ENCODE assay signal across 29 cellular contexts in genomic region chr7:151130741-151131157, GRCh38. TPM values are rescaled to one million over a fixed set of nuclear protein-coding genes. Genes with fewer than 3 reads are reported as not detected.
DNase-seq lines count a peak whose midpoint lies in the region; ATAC-seq lines count a peak whose summit lies in the region.
"Had no signal": no experiment of that assay in that cellular context is flagged by ENCODE, and none has a peak within 500 bp of the region (broad histone marks: within the 10 kb centered on the region; RNA-seq: fewer than 3 reads in every experiment).

No MANE protein-coding gene starts in this region.

- H3K79me1 ChIP-seq in neuronal stem cell (ENCODE audit: low read depth, low read length), result peaks cover 11% of the 10 kb centered on the region

- no peak overlapping the region for H4K91ac ChIP-seq in neuronal stem cell (ENCODE audit: low read depth, low read length, poor library complexity)

- no peak overlapping the region for H2BK120ac ChIP-seq in neuronal stem cell (ENCODE audit: low read depth, low read length)

- H3K4me1 ChIP-seq in SJCRH30, result peaks cover 23% of the 10 kb centered on the region
- peaks cover 0 to 7% of the 10 kb centered on the region in 2 donors for H3K4me1 ChIP-seq in neuronal stem cell (ENCODE audit: control insufficient read depth in 2 of 2, insufficient read depth in 1 of 2, low read depth in 1 of 2, low read length in 2 of 2)
- H3K4me1 ChIP-seq: A549 had no signal

- no peak for ATAC-seq in GM21381 (IDR thresholded peaks at IDR 0.05; ENCODE audit: unreplicated experiment)
- ATAC-seq in left colon, result no peak
- ATAC-seq: A549, GM12878 had no signal

- H2BK5ac ChIP-seq in neuronal stem cell (ENCODE audit: low read length), result no peak overlapping the region

- H3K4me2 ChIP-seq in neuronal stem cell (ENCODE audit: insufficient read depth, low read length, poor library complexity, severe bottlenecking), result no peak overlapping the region
- H3K4me2 ChIP-seq: A549, SK-N-SH had no signal

- H2BK12ac ChIP-seq in neuronal stem cell (ENCODE audit: low read length), result no peak overlapping the region

- H3K23ac ChIP-seq in neuronal stem cell (ENCODE audit: low read depth, low read length, poor library complexity), result peak overlapping the region; percentile 48

- H3K27me3 ChIP-seq in SJCRH30 (no peaks in the 10 kb centered on the region), layer of hippocampus (ENCODE audit: control insufficient read depth, insufficient read depth, low read length) (no peaks in the 10 kb centered on the region), neuronal stem cell (ENCODE audit: control insufficient read depth in 3 of 3, insufficient read depth in 3 of 3, low read depth in 1 of 3, low read length in 3 of 3) (peaks cover 0 to 1% (median 0%) of the 10 kb centered on the region in 3 experiments)
- H3K27me3 ChIP-seq: BLaER1 treated with 17β-estradiol and CSF1 and Interleukin-3, amounts not matched to agents 10 nM and 100 nM had no signal

- peak; percentile 43 for DNase-seq in NCI-H69 (lab: John Stamatoyannopoulos, UW)
- no peak for DNase-seq in SJCRH30
- DNase-seq in neuronal stem cell (ENCODE audit: low spot score), result no peak
- no peak for DNase-seq in NCI-H82 (lab: John Stamatoyannopoulos, UW)
- no peak for DNase-seq in DMS79 treated with DMSO at 0.1 percent for 48 hours (lab: John Stamatoyannopoulos, UW)
- no peak for DNase-seq in left colon
- DNase-seq: AML-193; CD4-positive, alpha-beta memory T cell; COR-L47; DMS53; HCEC 1CT; KBM-7; MV-4-11; NCI-H1105; NCI-H146; NCI-H2029; NCI-H446; NCI-H524 treated with DMSO at 0.1 percent for 48 hours; RPMI8226; SHP77 treated with DMSO at 0.1 percent for 48 hours; SK-N-SH had no signal

- H2AFZ ChIP-seq in neuronal stem cell (ENCODE audit: low read length), result no peak overlapping the region

- peak overlapping the region; percentile 82 for H3K27ac ChIP-seq in SJCRH30
- peak overlapping the region; percentile 48 for H3K27ac ChIP-seq in layer of hippocampus (ENCODE audit: low read depth, low read length)
- H3K27ac ChIP-seq in neuronal stem cell (replicated peaks; ENCODE audit: low read length), result no peak overlapping the region
- H3K27ac ChIP-seq: A549; BLaER1 treated with 17β-estradiol and CSF1 and Interleukin-3, amounts not matched to agents 10 nM and 100 nM had no signal

- no peak overlapping the region for H3K14ac ChIP-seq in neuronal stem cell (ENCODE audit: low read length)

- H3K18ac ChIP-seq in neuronal stem cell (ENCODE audit: low read length), result no peak overlapping the region

- H4K8ac ChIP-seq in neuronal stem cell (ENCODE audit: low read depth, low read length), result no peak overlapping the region

- no peak overlapping the region for H3K4ac ChIP-seq in neuronal stem cell (ENCODE audit: low read length)

- H3K36me3 ChIP-seq in SJCRH30 (peaks cover 41% of the 10 kb centered on the region), neuronal stem cell (replicated peaks in 1 of 2; ENCODE audit: control insufficient read depth in 2 of 2, insufficient read depth in 2 of 2, low read length in 2 of 2) (peaks cover 56 to 89% of the 10 kb centered on the region in 2 donors)

- H2AK5ac ChIP-seq in neuronal stem cell (ENCODE audit: low read depth, low read length), result no peak overlapping the region

- peak overlapping the region; percentile 10 for H3K9ac ChIP-seq in neuronal stem cell (ENCODE audit: low read depth, low read length, poor library complexity)
- H3K9ac ChIP-seq: SK-N-SH had no signal

- intact Hi-C loops in left colon (cut with DNase I, micrococcal nuclease), result no loop called here

- H2BK15ac ChIP-seq in neuronal stem cell (ENCODE audit: low read length), result no peak overlapping the region

- no peak overlapping the region for H3K4me3 ChIP-seq in SJCRH30
- H3K4me3 ChIP-seq in neuronal stem cell (ENCODE audit: low read length in 2 of 2), result no peak overlapping the region
- H3K4me3 ChIP-seq: A549; BLaER1 treated with 17β-estradiol and CSF1 and Interleukin-3, amounts not matched to agents 10 nM and 100 nM; GM12878 had no signal

- WGBS in neuronal stem cell (ENCODE audit: extremely low coverage in 2 of 2, insufficient read length in 2 of 2, insufficient replicate concordance in 1 of 2), 2 donors, result no CpG with 5 or more reads among the region's 17 CpGs

- H3K9me3 ChIP-seq in SJCRH30 (replicated peaks) (no peaks in the 10 kb centered on the region), neuronal stem cell (replicated peaks in 1 of 2; ENCODE audit: control insufficient read depth in 2 of 2, insufficient read depth in 1 of 2, low read depth in 1 of 2, low read length in 2 of 2) (no peaks in the 10 kb centered on the region)
- H3K9me3 ChIP-seq: A549; BLaER1 treated with 17β-estradiol and CSF1 and Interleukin-3, amounts not matched to agents 10 nM and 100 nM; SK-N-SH had no signal

RNA-seq across cellular contexts. Expression of gene GBX1, which starts 36.7 kb away (rescaled TPM):
- total RNA-seq in SJCRH30 (2014; rRNA removed; shearing (Covaris generic)), result 0.48 and 0.95 TPM in 2 replicates
- 0.10 TPM for polyA plus RNA-seq in neuronal stem cell (2013, experiment 1 of 2)
- polyA plus RNA-seq in neuronal stem cell (2013, experiment 2 of 2), result 0.07 TPM
- not detected for total RNA-seq in left colon
- total RNA-seq: CD4-positive, alpha-beta memory T cell; GM12878; H1; LHCN-M2; MCF 10A had no signal
- polyA plus RNA-seq: A549; CD4-positive, alpha-beta memory T cell; GM12878; H1; SK-N-SH had no signal

RNA-seq across cellular contexts. Expression of gene AGAP3, which starts 44.5 kb away (rescaled TPM):
- 59.7 and 62.9 TPM in 2 replicates for total RNA-seq in SJCRH30 (2014; rRNA removed; shearing (Covaris generic))
- 45.7 TPM for polyA plus RNA-seq in neuronal stem cell (2013, experiment 1 of 2)
- 45.5 TPM for polyA plus RNA-seq in neuronal stem cell (2013, experiment 2 of 2)
- 10 to 100 TPM; 50.8 to 64.0 TPM for total RNA-seq in left colon

RNA-seq across cellular contexts. Expression of gene TMUB1, which starts 47.5 kb away (rescaled TPM):
- 43.5 and 44.2 TPM in 2 replicates for total RNA-seq in SJCRH30 (2014; rRNA removed; shearing (Covaris generic))
- 45.7 TPM for polyA plus RNA-seq in neuronal stem cell (2013, experiment 1 of 2)
- polyA plus RNA-seq in neuronal stem cell (2013, experiment 2 of 2), result 44.8 TPM
- 10 to 100 TPM; 72.4 to 80.7 TPM for total RNA-seq in left colon

RNA-seq across cellular contexts. Expression of gene FASTK, which starts 50.1 kb away (rescaled TPM):
- total RNA-seq in SJCRH30 (2014; rRNA removed; shearing (Covaris generic)), result 62.2 and 92.8 TPM in 2 replicates
- 40.4 TPM for polyA plus RNA-seq in neuronal stem cell (2013, experiment 1 of 2)
- polyA plus RNA-seq in neuronal stem cell (2013, experiment 2 of 2), result 40.8 TPM
- 100 to 1,000 TPM in 1 of 2 donors, 10 to 100 TPM in 1; 82.0 to 108 TPM for total RNA-seq in left colon

RNA-seq across cellular contexts. Expression of gene ASB10, which starts 56.3 kb away (rescaled TPM):
- not detected in 2 replicates for total RNA-seq in SJCRH30 (2014; rRNA removed; shearing (Covaris generic))
- polyA plus RNA-seq in neuronal stem cell (2013, experiment 1 of 2), result not detected
- polyA plus RNA-seq in neuronal stem cell (2013, experiment 2 of 2), result not detected
- not detected for total RNA-seq in left colon
- total RNA-seq: CD4-positive, alpha-beta memory T cell; GM12878; H1; LHCN-M2; MCF 10A had no signal
- polyA plus RNA-seq: A549; CD4-positive, alpha-beta memory T cell; GM12878; H1; SK-N-SH had no signal
